Comparison of ENCODE assay signal across 2 cellular contexts in the genomic region with DNA sequence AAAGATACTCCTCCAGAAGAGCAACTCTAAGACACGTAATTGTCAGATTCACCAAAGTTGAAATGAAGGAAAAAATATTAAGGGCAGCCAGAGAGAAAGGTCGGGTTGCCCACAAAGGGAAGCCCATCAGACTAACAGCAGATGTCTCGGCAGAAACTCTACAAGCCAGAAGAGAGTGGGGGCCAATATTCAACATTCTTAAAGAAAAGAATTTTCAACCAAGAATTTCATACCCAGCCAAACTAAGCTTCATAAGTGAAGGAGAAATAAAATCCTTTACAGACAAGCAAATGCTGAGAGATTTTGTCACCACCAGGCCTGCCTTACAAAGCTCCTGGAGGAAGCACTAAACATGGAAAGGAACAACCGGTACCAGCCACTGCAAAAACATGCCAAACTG.
DNase-seq lines count a peak whose midpoint lies in the region; ATAC-seq, FAIRE-seq and TF ChIP-seq lines count a peak whose summit lies in the region.
"Not testable (repeated sequence)": the region's sequence is repeated elsewhere in the genome, so short reads cannot be mapped to it uniquely, and the experiment has no call there.

No MANE protein-coding gene starts in this region.

- CTCF ChIA-PET in K562 (lab: Yijun Ruan, JAX; ENCODE audit: low intra/inter-chr PET ratio); HepG2 (lab: Yijun Ruan, JAX; ENCODE audit: low intra/inter-chr PET ratio, low total read pairs): not testable (repeated sequence)

- H2AFZ ChIP-seq in K562 (ENCODE audit: low read depth, low read length); HepG2 (ENCODE audit: low read length): not testable (repeated sequence)

- not testable (repeated sequence) for H3K4me3 ChIP-seq in K562; HepG2 (replicated peaks in 1 of 3; ENCODE audit: insufficient read depth in 1 of 3, low read depth in 2 of 3, low read length in 3 of 3)

- TF ChIP-seq RAD21 in K562 (CRISPR knock-in tag; conservative IDR thresholded peaks at IDR 0.05 in 1 of 2, IDR thresholded peaks at IDR 0.05 in 1 of 2); HepG2 (CRISPR knock-in tag; IDR thresholded peaks at IDR 0.05): not testable (repeated sequence)

- H3K27me3 ChIP-seq in K562 (ENCODE audit: control insufficient read depth in 2 of 2, insufficient read depth in 2 of 2, low read length in 2 of 2); HepG2 (ENCODE audit: control insufficient read depth in 1 of 2, insufficient read depth in 2 of 2, low read length in 2 of 2): not testable (repeated sequence)

- not testable (repeated sequence) for H3K4me1 ChIP-seq in K562 (replicated peaks in 1 of 2; ENCODE audit: control insufficient read depth in 2 of 2, insufficient read depth in 2 of 2, low read length in 2 of 2); HepG2 (ENCODE audit: insufficient read depth, low read length)

- WGBS in K562 (ENCODE audit: insufficient coverage, low coverage, missing lambda C conversion rate) = 47% methylated on average over 2 of the region's 4 CpGs
- WGBS in HepG2 (ENCODE audit: low lambda C conversion rate) = 93% methylated on average over 4 of the region's 4 CpGs

- ATAC-seq in K562, HepG2: not testable (repeated sequence)

- DNase-seq in K562 (ENCODE audit: extremely low read depth in 1 of 4, low spot score in 3 of 4); HepG2 (ENCODE audit: low spot score): not testable (repeated sequence)

- not testable (repeated sequence) for TF ChIP-seq CTCF in K562 (IDR thresholded peaks at IDR 0.05 in 2 of 3, conservative IDR thresholded peaks at IDR 0.05 in 1 of 3; ENCODE audit: insufficient read depth in 2 of 3, low read depth in 1 of 3, low read length in 3 of 3); HepG2 (CRISPR knock-in tag; IDR thresholded peaks at IDR 0.05)

- FAIRE-seq in K562 (lab: Jason Lieb, UNC); HepG2 (lab: Jason Lieb, UNC): not testable (repeated sequence)

- POLR2A ChIA-PET in K562 (lab: Yijun Ruan, JAX); HepG2 (lab: Yijun Ruan, JAX): not testable (repeated sequence)

- not testable (repeated sequence) for H3K36me3 ChIP-seq in K562 (ENCODE audit: control insufficient read depth, insufficient read depth, low read length); HepG2 (replicated peaks in 1 of 2; ENCODE audit: control insufficient read depth in 1 of 2, insufficient read depth in 2 of 2, low read length in 2 of 2)

- H4K20me1 ChIP-seq in K562 (replicated peaks; ENCODE audit: control insufficient read depth, insufficient read depth, low read length); HepG2 (ENCODE audit: insufficient read depth, low read length): not testable (repeated sequence)

- not testable (repeated sequence) for BruUV-seq in K562 (replicated peaks; lab: Mats Ljungman, UMichigan); HepG2 (replicated peaks; lab: Mats Ljungman, UMichigan)

- not testable (repeated sequence) for H3K9ac ChIP-seq in K562 (ENCODE audit: insufficient read depth in 1 of 2, low read depth in 2 of 2, low read length in 2 of 2); HepG2 (ENCODE audit: insufficient read depth, low read depth, low read length)

- TF ChIP-seq EP300 in K562 (IDR thresholded peaks at IDR 0.05; ENCODE audit: low read length); HepG2 (IDR thresholded peaks at IDR 0.05; ENCODE audit: low read depth in 2 of 2, low read length in 2 of 2); HepG2 (CRISPR knock-in tag; IDR thresholded peaks at IDR 0.05; ENCODE audit: borderline replicate concordance): not testable (repeated sequence)

- H3K79me2 ChIP-seq in K562 (ENCODE audit: control insufficient read depth, insufficient read depth, low read length); HepG2 (ENCODE audit: insufficient read depth, low read length): not testable (repeated sequence)

- TF ChIP-seq POLR2A in K562 (conservative IDR thresholded peaks at IDR 0.05); HepG2 (IDR thresholded peaks at IDR 0.05; ENCODE audit: insufficient read depth in 1 of 2, low read depth in 2 of 2, low read length in 2 of 2): not testable (repeated sequence)

- intact Hi-C loops in K562 (cut with micrococcal nuclease); HepG2 (cut with micrococcal nuclease; ENCODE audit: unreplicated experiment): not testable (repeated sequence)

- not testable (repeated sequence) for H3K9me1 ChIP-seq in K562 (ENCODE audit: control insufficient read depth, insufficient read depth, low read length)

- in situ Hi-C loops in K562 (cut with MboI); HepG2 (cut with HindIII; ENCODE audit: extremely low pct_ligation_motif_present, low pct_unique_long_range_greater_than_20kb): not testable (repeated sequence)

- H3K27ac ChIP-seq in K562 (ENCODE audit: extremely low read depth, low read depth, low read length); HepG2 (ENCODE audit: extremely low read length, insufficient read depth, low read length): not testable (repeated sequence)

- H3K4me2 ChIP-seq in K562 (ENCODE audit: insufficient read depth, low read length); HepG2 (ENCODE audit: low read depth, low read length): not testable (repeated sequence)

- not testable (repeated sequence) for H3K9me3 ChIP-seq in K562 (replicated peaks; ENCODE audit: control insufficient read depth, insufficient read depth, low read depth, low read length); HepG2 (ENCODE audit: low read length)

TF ChIP-seq in K562, 482 proteins besides CTCF, POLR2A, EP300 and RAD21:
- peak; percentile 64; the same call in 1 of the 2 replicates for TF ChIP-seq ZFP1 (CRISPR knock-in tag; IDR thresholded peaks at IDR 0.05)

TF ChIP-seq in HepG2, 621 proteins besides CTCF, POLR2A, EP300 and RAD21:
- TF ChIP-seq ZFP1 (CRISPR knock-in tag; IDR thresholded peaks at IDR 0.05) = peak; percentile 94; the same call in 1 of the 2 replicates
